In the genomic region with DNA sequence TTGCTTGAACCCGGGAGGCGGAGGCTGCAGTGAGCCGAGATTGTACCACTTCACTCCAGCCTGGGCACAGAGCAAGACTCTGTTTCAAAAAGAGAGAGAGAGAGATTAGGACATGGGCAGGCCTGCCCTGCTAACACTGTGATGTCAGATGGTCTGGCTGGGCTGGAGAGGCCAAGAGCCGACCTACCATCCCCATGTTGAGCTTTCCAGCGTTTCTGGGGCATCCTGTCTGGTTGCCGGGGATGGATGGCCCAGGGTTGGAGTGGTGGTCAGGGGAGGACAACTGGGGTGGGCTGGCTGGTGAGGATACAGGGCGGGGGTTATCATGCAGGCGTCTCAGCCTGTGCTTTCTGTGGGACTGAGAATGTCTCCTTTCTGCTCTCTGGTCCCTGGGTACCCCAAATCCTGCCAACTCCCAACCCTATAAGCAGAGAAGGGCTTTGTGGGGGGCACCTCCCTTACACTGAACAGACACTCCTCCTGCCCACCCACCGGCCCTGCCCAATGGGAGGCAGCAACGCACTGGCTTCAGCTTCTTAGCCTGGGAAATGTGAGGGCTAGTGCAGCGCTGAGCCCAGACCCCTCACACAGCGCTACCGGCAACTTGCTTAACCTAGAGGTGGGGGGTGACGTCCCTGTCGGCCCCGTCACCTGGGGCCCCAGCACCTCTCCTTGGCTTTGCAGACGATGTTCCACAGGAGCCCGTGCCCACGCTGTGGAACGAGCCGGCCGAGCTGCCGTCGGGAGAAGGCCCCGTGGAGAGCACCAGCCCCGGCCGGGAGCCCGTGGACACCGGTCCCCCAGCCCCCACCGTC, we compare ENCODE assay signal across 8 cellular contexts. TPM values are rescaled to one million over a fixed set of nuclear protein-coding genes. Genes with fewer than 3 reads are reported as not detected.
DNase-seq lines count a peak whose midpoint lies in the region; ATAC-seq, FAIRE-seq and TF ChIP-seq lines count a peak whose summit lies in the region.

No MANE protein-coding gene starts in this region.

- H4K5ac ChIP-seq in mesendoderm (ENCODE audit: low read length), result no peak overlapping the region

- no peak for TF ChIP-seq CTCF in A549 (IDR thresholded peaks at IDR 0.05)

- H3K4me1 ChIP-seq in A549, result peaks cover 50% of the 10 kb centered on the region
- H3K4me1 ChIP-seq in HAP-1, result peaks cover 4% of the 10 kb centered on the region
- H3K4me1 ChIP-seq in mesendoderm (ENCODE audit: control insufficient read depth, low read depth, low read length), result no peaks in the 10 kb centered on the region

- no peak for TF ChIP-seq EP300 in A549 (IDR thresholded peaks at IDR 0.05)

- no peak overlapping the region for H3K56ac ChIP-seq in mesendoderm (ENCODE audit: low read length)

- TF ChIP-seq RAD21 in A549 (conservative IDR thresholded peaks at IDR 0.05 in 1 of 2, IDR thresholded peaks at IDR 0.05 in 1 of 2), result peak in 1 of 2 experiments; percentile 19; a peak in 1 of 5 replicates

- no peak overlapping the region for H3K18ac ChIP-seq in mesendoderm (ENCODE audit: low read length)

- peaks cover 1% of the 10 kb centered on the region for H3K36me3 Mint-ChIP-seq in central memory CD8-positive, alpha-beta T cell (ENCODE audit: insufficient read depth)

- no peaks in the 10 kb centered on the region for H3K79me1 ChIP-seq in mesendoderm (ENCODE audit: low read length)

- ATAC-seq in A549 (peak; percentile 31 to 50), GM18502 (IDR thresholded peaks at IDR 0.05; ENCODE audit: poor library complexity, unreplicated experiment) (no peak), GM21381 (IDR thresholded peaks at IDR 0.05; ENCODE audit: unreplicated experiment) (no peak), HG03025 (IDR thresholded peaks at IDR 0.05; ENCODE audit: low FRiP score, unreplicated experiment) (no peak)
- ATAC-seq in central memory CD8-positive, alpha-beta T cell (replicated peaks; ENCODE audit: extremely low read depth, poor library complexity, severe bottlenecking), result no peak

- TF ChIP-seq POLR2A in A549 (IDR thresholded peaks at IDR 0.05; ENCODE audit: low read length), result peak; percentile 41

- H4K8ac ChIP-seq in mesendoderm (ENCODE audit: low read depth, low read length), result no peak overlapping the region

- no peak overlapping the region for H3K9ac ChIP-seq in mesendoderm (ENCODE audit: low read length)

- H2BK120ac ChIP-seq in mesendoderm (ENCODE audit: low read depth, low read length), result no peak overlapping the region

- H3K9me3 ChIP-seq in A549, result no peaks in the 10 kb centered on the region
- no peaks in the 10 kb centered on the region for H3K9me3 ChIP-seq in HAP-1

- no peak overlapping the region for H2BK5ac ChIP-seq in mesendoderm (ENCODE audit: low read length)

- no peak overlapping the region for H3K27ac Mint-ChIP-seq in central memory CD8-positive, alpha-beta T cell (ENCODE audit: low read depth)

- peak overlapping the region; percentile 93 to 97 for H3K27ac ChIP-seq in A549
- H3K27ac ChIP-seq in mesendoderm (ENCODE audit: low read depth, low read length), result no peak overlapping the region

- peak overlapping the region; percentile 96 for H3K4me2 ChIP-seq in A549
- H3K4me2 ChIP-seq in mesendoderm (ENCODE audit: low read length), result peak overlapping the region; percentile 29

- WGBS in A549 (ENCODE audit: missing lambda C conversion rate), result 49% methylated on average over 13 of the region's 30 CpGs
- no CpG with 5 or more reads among the region's 30 CpGs for WGBS in mesendoderm (ENCODE audit: extremely low coverage, insufficient coverage, low lambda C conversion rate)

- peaks cover 29% of the 10 kb centered on the region for H3K27me3 Mint-ChIP-seq in central memory CD8-positive, alpha-beta T cell

- POLR2A ChIA-PET in A549 (lab: Yijun Ruan, JAX), result interaction anchor here (1.0 to 1.6 kb wide), 3 partner anchors 14 to 104 kb away, joined by 3 to 11 read pairs (median 4); no protein-coding TSS in a partner anchor

- no peak for FAIRE-seq in A549 (lab: Jason Lieb, UNC)

- no peaks in the 10 kb centered on the region for H3K9me3 Mint-ChIP-seq in central memory CD8-positive, alpha-beta T cell

- no peak overlapping the region for H2AK5ac ChIP-seq in mesendoderm (ENCODE audit: low read length)

- no peak overlapping the region for H3K4ac ChIP-seq in mesendoderm (ENCODE audit: low read depth, low read length)

- CTCF ChIA-PET in A549 (lab: Yijun Ruan, JAX), result interaction anchor here (0.6 to 3.3 kb wide), 12 partner anchors 8 to 379 kb away, joined by 3 to 15 read pairs (median 5); a partner anchor contains a TSS

- H3K4me3 Mint-ChIP-seq in central memory CD8-positive, alpha-beta T cell, result peak overlapping the region; percentile 67

- H3K27me3 ChIP-seq in HAP-1 (ENCODE audit: low read depth) (no peaks in the 10 kb centered on the region), mesendoderm (ENCODE audit: insufficient read depth, low read length, poor library complexity) (no peaks in the 10 kb centered on the region)

- H3K36me3 ChIP-seq in HAP-1 (replicated peaks) (no peaks in the 10 kb centered on the region), mesendoderm (ENCODE audit: control insufficient read depth, insufficient read depth, low read length) (no peaks in the 10 kb centered on the region)

- no peak overlapping the region for H3K23ac ChIP-seq in mesendoderm (ENCODE audit: low read length)

- no peaks in the 10 kb centered on the region for H3K79me2 ChIP-seq in mesendoderm (ENCODE audit: control insufficient read depth, insufficient read depth, low read length)

- in situ Hi-C loops in HAP-1 (cut with MboI; ENCODE audit: low sequenced_read_pairs), result no loop called here

- DNase-seq in A549 (ENCODE audit: low read depth in 1 of 2, low spot score in 1 of 2) (peak in 1 of 2 experiments; percentile 33), HAP-1 (ENCODE audit: low spot score in 2 of 2) (peak in 1 of 2 experiments; percentile 53), mesendoderm (no peak), NCI-H1930 (lab: John Stamatoyannopoulos, UW) (no peak)
- DNase-seq in central memory CD8-positive, alpha-beta T cell (ENCODE audit: low spot score in 2 of 2), result no peak

- H3K4me3 ChIP-seq in A549 (peak overlapping the region; percentile 81), HAP-1 (peak overlapping the region; percentile 54), mesendoderm (ENCODE audit: low read length) (no peak overlapping the region)

- H3K4me1 Mint-ChIP-seq in central memory CD8-positive, alpha-beta T cell, result peaks cover 9% of the 10 kb centered on the region

- no peak overlapping the region for H2BK15ac ChIP-seq in mesendoderm (replicated peaks; ENCODE audit: low read depth)

TF ChIP-seq in A549, 52 proteins besides CTCF, POLR2A, EP300 and RAD21:
- TF ChIP-seq RFX5 (IDR thresholded peaks at IDR 0.05) (no peak), EHMT2 (IDR thresholded peaks at IDR 0.05; ENCODE audit: low read depth) (no peak), SMC3 (IDR thresholded peaks at IDR 0.05) (0 out of 3 replicates have a peak, but pooled peaks have one; percentile 4), JUNB (IDR thresholded peaks at IDR 0.05) (no peak), JUN (IDR thresholded peaks at IDR 0.05) (peak in 1 of 2 experiments; percentile 44; a peak in 1 of 5 replicates), PHF8 (IDR thresholded peaks at IDR 0.05; ENCODE audit: borderline replicate concordance, low read depth) (no peak), MYC (IDR thresholded peaks at IDR 0.05; ENCODE audit: borderline replicate concordance, low read length) (no peak)
- TF ChIP-seq, protein P1, sequence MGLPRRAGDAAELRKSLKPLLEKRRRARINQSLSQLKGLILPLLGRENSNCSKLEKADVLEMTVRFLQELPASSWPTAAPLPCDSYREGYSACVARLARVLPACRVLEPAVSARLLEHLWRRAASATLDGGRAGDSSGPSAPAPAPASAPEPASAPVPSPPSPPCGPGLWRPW (IDR thresholded peaks at IDR 0.05), result no peak
TF ChIP-seq in A549: peak in this region for 2.

RNA-seq across cellular contexts. Expression of a gene that starts 5.4 kb away (rescaled TPM):
- polyA plus RNA-seq in A549 (2011; rRNA removed) (8.5 and 9.1 TPM in 2 replicates), A549 (2017; fragmentation: RNase III; extraction: RNeasy Plus Mini Kit Qiagen cat#74134 plus additional on column Dnase treatment) (7.0 to 8.4 TPM (median 7.2 TPM) in 3 replicates)
- 5.2 and 7.8 TPM in 2 replicates for polyA plus RNA-seq in A549 (2012; cell fraction: cytosol; rRNA removed)
- 14.1 and 16.3 TPM in 2 replicates for polyA plus RNA-seq in A549 (2012; cell fraction: nucleus; rRNA removed)
- polyA minus RNA-seq in A549 (2011; rRNA and poly(A)+ RNA removed), result 7.2 and 8.8 TPM in 2 replicates
- 0.86 TPM for polyA plus RNA-seq in mesendoderm (2013, experiment 1 of 2)
- polyA plus RNA-seq in mesendoderm (2013, experiment 2 of 2), result 0.46 TPM

Comparison
In these comparisons a context has a peak if more than half of its experiments do, and no peak if none do; other contexts are left out.
1. ATAC-seq: peak in A549 (2 of 2); none in central memory CD8-positive, alpha-beta T cell (single experiment), GM18502 (single experiment), GM21381 (single experiment) and HG03025 (single experiment).